In the genomic region with DNA sequence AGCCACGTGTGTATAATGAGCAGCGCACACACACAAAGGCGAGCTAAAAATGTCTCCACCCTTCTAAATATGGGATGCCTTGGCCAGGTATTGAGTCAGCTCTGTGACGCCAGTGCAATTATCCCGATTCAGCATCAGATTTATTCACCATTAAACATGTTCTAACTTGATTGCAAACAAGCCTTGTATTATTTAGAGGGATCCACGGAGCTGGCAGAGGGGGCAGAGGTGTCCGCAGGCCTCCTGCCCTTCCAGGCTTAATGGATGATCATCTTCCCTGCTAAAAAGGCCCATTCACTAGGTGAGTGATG, we compare ENCODE assay signal across 25 cellular contexts.
A peak's percentile ranks its signal among the peaks of the same experiment; 100 is the strongest.
DNase-seq lines count a peak whose midpoint lies in the region; ATAC-seq, FAIRE-seq and TF ChIP-seq lines count a peak whose summit lies in the region.
"Had no signal": no experiment of that assay in that cellular context is flagged by ENCODE, and none has a peak within 500 bp of the region (broad histone marks: within the 10 kb centered on the region; RNA-seq: fewer than 3 reads in every experiment).

No MANE protein-coding gene starts in this region.

- no peak for TF ChIP-seq CTCF in bronchial epithelial cell (IDR thresholded peaks at IDR 0.05; ENCODE audit: insufficient read depth, low read length, severe bottlenecking)

- no peaks in the 10 kb centered on the region for H3K27me3 ChIP-seq in bronchial epithelial cell (ENCODE audit: control insufficient read depth, insufficient read depth, low read length)
- H3K27me3 ChIP-seq: left lung, vagina had no signal

- H3K36me3 ChIP-seq in bronchial epithelial cell (ENCODE audit: control insufficient read depth, insufficient read depth, low read length): no peaks in the 10 kb centered on the region
- H3K36me3 ChIP-seq: HAP-1, left lung, thoracic aorta, vagina had no signal

- peak; percentile 80 for DNase-seq in DMS79 treated with DMSO at 0.1 percent for 48 hours (lab: John Stamatoyannopoulos, UW)
- DNase-seq in NCI-H1417 (lab: John Stamatoyannopoulos, UW): peak in 2 of 3 experiments; percentile 67 to 68
- peak; percentile 98 for DNase-seq in NCI-H748 (lab: John Stamatoyannopoulos, UW; ENCODE audit: unreplicated experiment)
- peak; percentile 94 for DNase-seq in bronchial epithelial cell (ENCODE audit: low read depth)
- no peak for DNase-seq in DMS53 (lab: John Stamatoyannopoulos, UW)
- DNase-seq: activated CD4-positive, CD25-positive, alpha-beta regulatory T cell treated with anti-CD3 and anti-CD28 coated beads, Interleukin-2, amount 50 U/mL, for 72 hours; activated naive CD4-positive, alpha-beta T cell treated with anti-CD3 and anti-CD28 coated beads, Interleukin-2, amount 50 U/mL, for 16 hours; activated T-cell treated with anti-CD3 and anti-CD28 coated beads, Interleukin-2, amount 50 U/mL, for 48 hours; anterior cingulate cortex; caudate nucleus; CD4-positive, alpha-beta T cell; dermis blood vessel endothelial cell; IMR-90; left lung; naive thymus-derived CD4-positive, alpha-beta T cell; NCI-H446; stimulated activated CD4-positive, alpha-beta T cell treated with anti-CD3 and anti-CD28 coated beads, Interleukin-2, amount 100 ng/mL, for 48 hours; stimulated activated naive CD4-positive, alpha-beta T cell treated with Interleukin-2 at 50 U/mL for 16 hours had no signal

- H3K4me3 ChIP-seq in bronchial epithelial cell (ENCODE audit: low read depth, low read length): no peak overlapping the region
- H3K4me3 ChIP-seq: GM12878, HAP-1, left lung, smooth muscle cell, thoracic aorta, vagina had no signal

- ATAC-seq in HG03342 (IDR thresholded peaks at IDR 0.05; ENCODE audit: unreplicated experiment) (no peak), GM21717 (IDR thresholded peaks at IDR 0.05; ENCODE audit: unreplicated experiment) (no peak)
- ATAC-seq: GM12878; left lung; naive thymus-derived CD4-positive, alpha-beta T cell had no signal

- FAIRE-seq in bronchial epithelial cell (lab: Jason Lieb, UNC): no peak
- FAIRE-seq: GM12878 had no signal
